8 cellular contexts compared by ENCODE assay signal in genomic region chr19:6279620-6279930, GRCh38. TPM values are rescaled to one million over a fixed set of nuclear protein-coding genes. Genes with fewer than 3 reads are reported as not detected.
DNase-seq lines count a peak whose midpoint lies in the region; ATAC-seq and TF ChIP-seq lines count a peak whose summit lies in the region.

No MANE protein-coding gene starts in this region.

- peaks cover 10% of the 10 kb centered on the region for H3K4me1 ChIP-seq in mammary epithelial cell (ENCODE audit: insufficient read depth, low read length)

- H3K9me3 Mint-ChIP-seq in natural killer cell treated with Interleukin-12 subunit alpha and Interleukin-12 subunit beta and Interleukin-15 and Interleukin-18, amount 100 ng/mL, for 72 hours: no peaks in the 10 kb centered on the region
- peaks cover 13% of the 10 kb centered on the region for H3K9me3 Mint-ChIP-seq in glutamatergic neuron (ENCODE audit: unreplicated experiment)

- peaks cover 49% of the 10 kb centered on the region for H3K79me2 ChIP-seq in mammary epithelial cell (ENCODE audit: insufficient read depth, low read length)

- H3K4me3 ChIP-seq in mammary epithelial cell (replicated peaks in 1 of 3; ENCODE audit: insufficient read depth in 1 of 3, low read depth in 2 of 3, low read length in 3 of 3): peak overlapping the region; percentile 81 to 90 (median 85)

- peak overlapping the region; percentile 81 for H3K4me2 ChIP-seq in mammary epithelial cell (ENCODE audit: insufficient read depth, low read depth, low read length)

- H3K9me3 ChIP-seq in mammary epithelial cell (replicated peaks; ENCODE audit: insufficient read depth, low read length): no peaks in the 10 kb centered on the region

- intact Hi-C loops in mammary epithelial cell (cut with micrococcal nuclease): no loop called here

- no peaks in the 10 kb centered on the region for H3K36me3 Mint-ChIP-seq in natural killer cell treated with Interleukin-12 subunit alpha and Interleukin-12 subunit beta and Interleukin-15 and Interleukin-18, amount 100 ng/mL, for 72 hours
- H3K36me3 Mint-ChIP-seq in glutamatergic neuron (ENCODE audit: unreplicated experiment): no peaks in the 10 kb centered on the region

- no peak overlapping the region for H3K4me3 Mint-ChIP-seq in natural killer cell treated with Interleukin-12 subunit alpha and Interleukin-12 subunit beta and Interleukin-15 and Interleukin-18, amount 100 ng/mL, for 72 hours
- H3K4me3 Mint-ChIP-seq in glutamatergic neuron (ENCODE audit: unreplicated experiment): no peak overlapping the region

- H4K20me1 ChIP-seq in mammary epithelial cell (ENCODE audit: insufficient read depth, low read length): no peaks in the 10 kb centered on the region

- H3K27me3 ChIP-seq in mammary epithelial cell (ENCODE audit: insufficient read depth, low read length): no peaks in the 10 kb centered on the region

- H2AFZ ChIP-seq in mammary epithelial cell (ENCODE audit: low read depth, low read length): peak overlapping the region; percentile 60

- H3K4me1 Mint-ChIP-seq in natural killer cell treated with Interleukin-12 subunit alpha and Interleukin-12 subunit beta and Interleukin-15 and Interleukin-18, amount 100 ng/mL, for 72 hours (ENCODE audit: low read depth in 2 of 2): peaks cover 30 to 31% of the 10 kb centered on the region in 2 donors
- peaks cover 36% of the 10 kb centered on the region for H3K4me1 Mint-ChIP-seq in glutamatergic neuron (ENCODE audit: low read depth, unreplicated experiment)

- WGBS in mammary epithelial cell (ENCODE audit: low coverage, missing lambda C conversion rate): no CpG with 5 or more reads among the region's 59 CpGs

- CTCF ChIA-PET in mammary epithelial cell (lab: Charles Lee; ENCODE audit: low non-redundant PET): no interaction called here

- BruUV-seq in mammary epithelial cell (replicated peaks; lab: Mats Ljungman, UMichigan): no TSS peak

- TF ChIP-seq CTCF in mammary epithelial cell (conservative IDR thresholded peaks at IDR 0.05 in 1 of 2, IDR thresholded peaks at IDR 0.05 in 1 of 2; ENCODE audit: extremely low read depth in 1 of 2, insufficient read depth in 1 of 2, low read depth in 1 of 2, low read length in 2 of 2) (no peak), glutamatergic neuron (IDR thresholded peaks at IDR 0.05; ENCODE audit: partially characterized antibody, unreplicated experiment) (no peak)

- peak overlapping the region in 1 of 2 donors; percentile 86 for H3K27ac Mint-ChIP-seq in natural killer cell treated with Interleukin-12 subunit alpha and Interleukin-12 subunit beta and Interleukin-15 and Interleukin-18, amount 100 ng/mL, for 72 hours
- no peak overlapping the region for H3K27ac Mint-ChIP-seq in glutamatergic neuron (ENCODE audit: unreplicated experiment)

- H3K9ac ChIP-seq in mammary epithelial cell (ENCODE audit: insufficient read depth, low read length): peak overlapping the region; percentile 86

- H3K27ac ChIP-seq in mammary epithelial cell (ENCODE audit: insufficient read depth, low read depth, low read length): peak overlapping the region; percentile 66

- no peaks in the 10 kb centered on the region for H3K27me3 Mint-ChIP-seq in natural killer cell treated with Interleukin-12 subunit alpha and Interleukin-12 subunit beta and Interleukin-15 and Interleukin-18, amount 100 ng/mL, for 72 hours
- peaks cover 14% of the 10 kb centered on the region for H3K27me3 Mint-ChIP-seq in glutamatergic neuron (ENCODE audit: unreplicated experiment)

- DNase-seq in mammary epithelial cell (no peak), NCI-H526 (lab: John Stamatoyannopoulos, UW) (no peak), glutamatergic neuron (no peak), RPMI8226 (no peak)
- DNase-seq in natural killer cell treated with Interleukin-12 subunit alpha and Interleukin-12 subunit beta and Interleukin-15 and Interleukin-18, amount 100 ng/mL, for 72 hours (ENCODE audit: low spot score): no peak
- DNase-seq in activated CD4-positive, alpha-beta T cell treated with anti-CD3 and anti-CD28 coated beads for 1 hour: no peak

- no peaks in the 10 kb centered on the region for H3K36me3 ChIP-seq in mammary epithelial cell (ENCODE audit: insufficient read depth, low read length)

- dilution Hi-C loops in mammary epithelial cell (cut with HindIII; ENCODE audit: low sequenced_read_pairs): loop anchor here (10.0 kb wide), 1 partner anchor 55 kb away; no protein-coding TSS in a partner anchor

- in situ Hi-C loops in mammary epithelial cell (cut with MboI; ENCODE audit: low sequenced_read_pairs in 2 of 2): no loop called here

- ATAC-seq in GM19467 (IDR thresholded peaks at IDR 0.05; ENCODE audit: unreplicated experiment) (peak; percentile 19), HG03354 (IDR thresholded peaks at IDR 0.05; ENCODE audit: poor library complexity, severe bottlenecking, unreplicated experiment) (peak; percentile 35)
- peak; percentile 70 to 72 for ATAC-seq in natural killer cell treated with Interleukin-12 subunit alpha and Interleukin-12 subunit beta and Interleukin-15 and Interleukin-18, amount 100 ng/mL, for 72 hours

RNA-seq across cellular contexts. Expression of gene MLLT1, which starts 0.2 kb away (rescaled TPM):
- total RNA-seq in mammary epithelial cell (10 to 100 TPM in 1 of 2 donors, 1 to 10 TPM in 1; 5.8 to 45.4 TPM), glutamatergic neuron (ENCODE audit: unreplicated experiment) (52.9 TPM)
- 16.9 TPM for polyA plus RNA-seq in mammary epithelial cell
- 14.5 TPM for polyA minus RNA-seq in mammary epithelial cell
- 100 to 1,000 TPM in 1 of 2 donors, 10 to 100 TPM in 1; 44.7 to 104 TPM for total RNA-seq in natural killer cell treated with Interleukin-12 subunit alpha and Interleukin-12 subunit beta and Interleukin-15 and Interleukin-18, amount 100 ng/mL, for 72 hours

RNA-seq across cellular contexts. Expression of gene ACER1, which starts 53.8 kb away (rescaled TPM):
- total RNA-seq in mammary epithelial cell (not detected), glutamatergic neuron (ENCODE audit: unreplicated experiment) (not detected)
- not detected for polyA plus RNA-seq in mammary epithelial cell
- not detected for polyA minus RNA-seq in mammary epithelial cell
- total RNA-seq in natural killer cell treated with Interleukin-12 subunit alpha and Interleukin-12 subunit beta and Interleukin-15 and Interleukin-18, amount 100 ng/mL, for 72 hours: not detected

Comparison
In these comparisons a context has a peak if more than half of its experiments do, and no peak if none do; other contexts are left out.
1. ATAC-seq: peak in every context shown above with its lines; median percentile 71 in natural killer cell treated with Interleukin-12 subunit alpha and Interleukin-12 subunit beta and Interleukin-15 and Interleukin-18, amount 100 ng/mL, for 72 hours; 35 in HG03354; 19 in GM19467.